ENCODE assay signal across 9 cellular contexts in genomic region chr2:148658807-148659722, GRCh38. TPM values are rescaled to one million over a fixed set of nuclear protein-coding genes. Genes with fewer than 3 reads are reported as not detected.
DNase-seq lines count a peak whose midpoint lies in the region; ATAC-seq, FAIRE-seq and TF ChIP-seq lines count a peak whose summit lies in the region.
"Had no signal": no experiment of that assay in that cellular context is flagged by ENCODE, and none has a peak within 500 bp of the region (broad histone marks: within the 10 kb centered on the region; RNA-seq: fewer than 3 reads in every experiment).

No MANE protein-coding gene starts in this region.

- H3K9ac ChIP-seq in kidney (ENCODE audit: low read length in 2 of 2), result no peak overlapping the region

- FAIRE-seq in kidney (lab: Jason Lieb, UNC), result no peak

- CTCF ChIA-PET in activated CD4-positive, alpha-beta T cell treated with anti-CD3 and anti-CD28 coated beads, Interleukin-2, amount 10 ng/mL, durations not matched to agents 7 days and 5 days (lab: Charles Lee), result interaction anchor here (1.5 kb wide), 1 partner anchor 13 kb away, joined by 5 read pairs; no protein-coding TSS in a partner anchor
- CTCF ChIA-PET in Panc1 (lab: Charles Lee), result no interaction called here

- peaks cover 52% of the 10 kb centered on the region for H3K4me1 Mint-ChIP-seq in activated CD4-positive, alpha-beta T cell treated with anti-CD3 and anti-CD28 coated beads, Interleukin-2, amount 10 ng/mL, durations not matched to agents 7 days and 5 days
- peaks cover 18% of the 10 kb centered on the region for H3K4me1 Mint-ChIP-seq in glutamatergic neuron (ENCODE audit: low read depth, unreplicated experiment)

- peak overlapping the region; percentile 0 for H3K4me3 Mint-ChIP-seq in activated CD4-positive, alpha-beta T cell treated with anti-CD3 and anti-CD28 coated beads, Interleukin-2, amount 10 ng/mL, durations not matched to agents 7 days and 5 days
- H3K4me3 Mint-ChIP-seq in glutamatergic neuron (ENCODE audit: unreplicated experiment), result no peak overlapping the region

- no peak overlapping the region for H3K27ac ChIP-seq in Panc1 (ENCODE audit: low read length)
- no peak overlapping the region for H3K27ac ChIP-seq in foreskin keratinocyte
- H3K27ac ChIP-seq in kidney (ENCODE audit: low read depth in 2 of 2, low read length in 2 of 2), result no peak overlapping the region
- no peak overlapping the region for H3K27ac ChIP-seq in dorsolateral prefrontal cortex
- H3K27ac ChIP-seq: C4-2B had no signal

- peaks cover 22% of the 10 kb centered on the region for H3K4me1 ChIP-seq in Panc1 (ENCODE audit: control insufficient read depth, insufficient read depth, low read length)
- H3K4me1 ChIP-seq in foreskin keratinocyte, result peaks cover 20% of the 10 kb centered on the region
- H3K4me1 ChIP-seq in kidney (ENCODE audit: control insufficient read depth in 1 of 2, insufficient read depth in 1 of 2, low read depth in 1 of 2, low read length in 2 of 2), result peaks cover 0 to 7% of the 10 kb centered on the region in 2 donors

- H3K27me3 ChIP-seq in Panc1 (ENCODE audit: control insufficient read depth, insufficient read depth, low read length) (no peaks in the 10 kb centered on the region), foreskin keratinocyte (no peaks in the 10 kb centered on the region), dorsolateral prefrontal cortex (no peaks in the 10 kb centered on the region)

- H3K9me3 ChIP-seq in Panc1 (ENCODE audit: control insufficient read depth, insufficient read depth, low read depth, low read length), result no peaks in the 10 kb centered on the region
- no peaks in the 10 kb centered on the region for H3K9me3 ChIP-seq in kidney (ENCODE audit: control insufficient read depth in 1 of 2, low read length in 2 of 2)

- H3K27me3 Mint-ChIP-seq in activated CD4-positive, alpha-beta T cell treated with anti-CD3 and anti-CD28 coated beads, Interleukin-2, amount 10 ng/mL, durations not matched to agents 7 days and 5 days, result no peaks in the 10 kb centered on the region
- peaks cover 1% of the 10 kb centered on the region for H3K27me3 Mint-ChIP-seq in glutamatergic neuron (ENCODE audit: unreplicated experiment)

- peaks cover 6% of the 10 kb centered on the region for H3K9me3 Mint-ChIP-seq in activated CD4-positive, alpha-beta T cell treated with anti-CD3 and anti-CD28 coated beads, Interleukin-2, amount 10 ng/mL, durations not matched to agents 7 days and 5 days
- no peaks in the 10 kb centered on the region for H3K9me3 Mint-ChIP-seq in glutamatergic neuron (ENCODE audit: unreplicated experiment)

- peaks cover 11% of the 10 kb centered on the region for H3K36me3 Mint-ChIP-seq in activated CD4-positive, alpha-beta T cell treated with anti-CD3 and anti-CD28 coated beads, Interleukin-2, amount 10 ng/mL, durations not matched to agents 7 days and 5 days (ENCODE audit: low read depth)
- no peaks in the 10 kb centered on the region for H3K36me3 Mint-ChIP-seq in glutamatergic neuron (ENCODE audit: unreplicated experiment)

- H3K27ac Mint-ChIP-seq in activated CD4-positive, alpha-beta T cell treated with anti-CD3 and anti-CD28 coated beads, Interleukin-2, amount 10 ng/mL, durations not matched to agents 7 days and 5 days, result peak overlapping the region; percentile 77
- no peak overlapping the region for H3K27ac Mint-ChIP-seq in glutamatergic neuron (ENCODE audit: unreplicated experiment)

- DNase-seq in activated CD4-positive, alpha-beta T cell treated with anti-CD3 and anti-CD28 coated beads, Interleukin-2, amount 10 ng/mL, durations not matched to agents 7 days and 5 days, result no peak
- DNase-seq in activated CD4-positive, alpha-beta T cell treated with anti-CD3 and anti-CD28 coated beads, Interleukin-2, amount 50 U/mL, for 1 hour, result no peak
- no peak for DNase-seq in Panc1 (ENCODE audit: low read depth, low spot score)
- peak in 1 of 2 donors; percentile 60 for DNase-seq in foreskin keratinocyte
- no peak for DNase-seq in glutamatergic neuron
- no peak for DNase-seq in kidney
- no peak for DNase-seq in dorsolateral prefrontal cortex

- peak; percentile 87 for ATAC-seq in HG02938 (IDR thresholded peaks at IDR 0.05; ENCODE audit: unreplicated experiment)
- ATAC-seq in Panc1, result peak; percentile 62; the same call in 1 of the 2 replicates
- peak; percentile 82 for ATAC-seq in foreskin keratinocyte

- TF ChIP-seq CTCF in Panc1 (IDR thresholded peaks at IDR 0.05) (no peak), foreskin keratinocyte (conservative IDR thresholded peaks at IDR 0.05) (no peak), glutamatergic neuron (IDR thresholded peaks at IDR 0.05; ENCODE audit: partially characterized antibody, unreplicated experiment) (no peak), kidney (IDR thresholded peaks at IDR 0.05; ENCODE audit: borderline replicate concordance, extremely low read depth, insufficient read depth) (no peak), dorsolateral prefrontal cortex (IDR thresholded peaks at IDR 0.05 in 54 of 56, conservative IDR thresholded peaks at IDR 0.05 in 2 of 56; ENCODE audit: low read depth in 1 of 56, partially characterized antibody in 56 of 56) (no peak)

- in situ Hi-C loops in Panc1 (cut with HindIII; ENCODE audit: low pct_unique_long_range_greater_than_20kb, low sequenced_read_pairs), result no loop called here

- POLR2A ChIA-PET in activated CD4-positive, alpha-beta T cell treated with anti-CD3 and anti-CD28 coated beads, Interleukin-2, amount 10 ng/mL, durations not matched to agents 7 days and 5 days (lab: Charles Lee), result interaction anchor here (0.6 to 0.7 kb wide), 2 partner anchors 13 to 40 kb away, joined by 3 to 4 read pairs; no protein-coding TSS in a partner anchor
- POLR2A ChIA-PET in Panc1 (lab: Charles Lee), result no interaction called here

- BruUV-seq in Panc1 (replicated peaks; lab: Mats Ljungman, UMichigan), result no TSS peak

- intact Hi-C loops in Panc1 (cut with micrococcal nuclease; ENCODE audit: unreplicated experiment), result no loop called here
- intact Hi-C loops in kidney (cut with DNase I), result no loop called here
- intact Hi-C loops in dorsolateral prefrontal cortex (cut with DNase I), result no loop called here

- no peak overlapping the region for H3K4me3 ChIP-seq in Panc1 (ENCODE audit: low read depth in 2 of 2, low read length in 2 of 2)
- no peak overlapping the region for H3K4me3 ChIP-seq in kidney (ENCODE audit: low read length in 2 of 2)
- no peak overlapping the region for H3K4me3 ChIP-seq in dorsolateral prefrontal cortex

- no peaks in the 10 kb centered on the region for H3K36me3 ChIP-seq in Panc1 (ENCODE audit: control insufficient read depth, insufficient read depth, low read length)
- no peaks in the 10 kb centered on the region for H3K36me3 ChIP-seq in kidney (ENCODE audit: control insufficient read depth in 1 of 2, insufficient read depth in 2 of 2, low read length in 2 of 2)

RNA-seq across cellular contexts. Expression of gene EPC2, which starts 14.5 kb away (rescaled TPM):
- total RNA-seq in activated CD4-positive, alpha-beta T cell treated with anti-CD3 and anti-CD28 coated beads, Interleukin-2, amount 10 ng/mL, durations not matched to agents 7 days and 5 days, result 10 to 100 TPM; 32.0 to 38.1 TPM
- total RNA-seq in Panc1 (2021; ENCODE audit: unreplicated experiment) (30.2 TPM), foreskin keratinocyte (11.3 and 11.5 TPM in 2 replicates), glutamatergic neuron (ENCODE audit: unreplicated experiment) (40.9 TPM), kidney (43.9 TPM), dorsolateral prefrontal cortex (10 to 100 TPM; 36.2 to 67.7 (median 47.7) TPM)
- 12.3 TPM for polyA plus RNA-seq in Panc1 (2012; ENCODE audit: insufficient read length)
- polyA plus RNA-seq in foreskin keratinocyte (2.6 and 3.2 TPM in 2 replicates), kidney (ENCODE audit: insufficient read depth, low read depth, low replicate concordance) (7.2 TPM)
